26 cellular contexts compared by ENCODE assay signal in genomic region chr1:40837601-40838000, GRCh38. TPM values are rescaled to one million over a fixed set of nuclear protein-coding genes. Genes with fewer than 3 reads are reported as not detected.
"Had no signal": no experiment of that assay in that cellular context is flagged by ENCODE, and none has a peak within 500 bp of the region (broad histone marks: within the 10 kb centered on the region; RNA-seq: fewer than 3 reads in every experiment).

No MANE protein-coding gene starts in this region.

- ATAC-seq: foreskin keratinocyte; gastroesophageal sphincter; left colon; natural killer cell; stimulated activated effector memory CD8-positive, alpha-beta T cell treated with anti-CD3 and anti-CD28 coated beads, Interleukin-12 subunit alpha, Interleukin-12 subunit beta, amount 100 ng/mL, for 72 hours had no signal

- H3K36me3 ChIP-seq: heart right ventricle, left ventricle myocardium inferior, neutrophil, prostate gland, right atrium auricular region, upper lobe of left lung, uterus had no signal

- DNase-seq: cerebellar nuclear complex; effector CD8-positive, alpha-beta T cell; foreskin keratinocyte; heart right ventricle; hippocampal formation; kidney glomerular epithelial cell; left colon; left ventricle myocardium inferior; natural killer cell; stimulated activated CD4-positive, alpha-beta T cell treated with anti-CD3 and anti-CD28 coated beads, Interleukin-2, amount 100 ng/mL, for 24 hours; stimulated activated CD4-positive, alpha-beta T cell treated with anti-CD3 and anti-CD28 coated beads, Interleukin-4, amount 100 ng/mL, for 24 hours; stimulated activated naive CD4-positive, alpha-beta T cell treated with Interleukin-2 at 50 U/mL for 16 hours; stomach; tibial artery; uterus had no signal

- H3K27ac ChIP-seq: esophagus muscularis mucosa, foreskin keratinocyte, gastroesophageal sphincter, heart right ventricle, left ventricle myocardium inferior, neutrophil, parathyroid adenoma, prostate gland, right atrium auricular region, stomach, tibial artery, upper lobe of left lung, uterus had no signal

- H3K36me3 Mint-ChIP-seq: natural killer cell had no signal

- H3K27ac Mint-ChIP-seq: dendritic cell treated with granulocyte-macrophage colony-stimulating factor and Interleukin-4, amounts not matched to agents 40 ng/mL and 50 ng/mL, for 4 days; memory B cell; natural killer cell; stimulated activated effector memory CD8-positive, alpha-beta T cell treated with anti-CD3 and anti-CD28 coated beads, Interleukin-12 subunit alpha, Interleukin-12 subunit beta, amount 100 ng/mL, for 72 hours had no signal

- H3K4me1 Mint-ChIP-seq: memory B cell had no signal

- H3K9me3 ChIP-seq: gastroesophageal sphincter, neutrophil, prostate gland, upper lobe of left lung, uterus had no signal

- H3K9me3 Mint-ChIP-seq: natural killer cell had no signal

- H3K27me3 ChIP-seq: esophagus muscularis mucosa, gastroesophageal sphincter, right atrium auricular region, stomach, tibial artery, upper lobe of left lung, uterus had no signal

- H3K4me3 Mint-ChIP-seq: dendritic cell treated with granulocyte-macrophage colony-stimulating factor and Interleukin-4, amounts not matched to agents 40 ng/mL and 50 ng/mL, for 4 days; memory B cell; natural killer cell; stimulated activated effector memory CD8-positive, alpha-beta T cell treated with anti-CD3 and anti-CD28 coated beads, Interleukin-12 subunit alpha, Interleukin-12 subunit beta, amount 100 ng/mL, for 72 hours had no signal

- H3K4me3 ChIP-seq: esophagus muscularis mucosa, gastroesophageal sphincter, heart right ventricle, left ventricle myocardium inferior, lung, prostate gland, right atrium auricular region, stomach, tibial artery, upper lobe of left lung, uterus had no signal

- H3K4me1 ChIP-seq: esophagus muscularis mucosa, foreskin keratinocyte, gastroesophageal sphincter, heart right ventricle, left ventricle myocardium inferior, parathyroid adenoma, prostate gland, right atrium auricular region, stomach, tibial artery, upper lobe of left lung, uterus had no signal

RNA-seq across cellular contexts. Expression of gene KCNQ4, which starts 54.0 kb away (rescaled TPM):
- total RNA-seq: foreskin keratinocyte had no signal
